In the genomic region with DNA sequence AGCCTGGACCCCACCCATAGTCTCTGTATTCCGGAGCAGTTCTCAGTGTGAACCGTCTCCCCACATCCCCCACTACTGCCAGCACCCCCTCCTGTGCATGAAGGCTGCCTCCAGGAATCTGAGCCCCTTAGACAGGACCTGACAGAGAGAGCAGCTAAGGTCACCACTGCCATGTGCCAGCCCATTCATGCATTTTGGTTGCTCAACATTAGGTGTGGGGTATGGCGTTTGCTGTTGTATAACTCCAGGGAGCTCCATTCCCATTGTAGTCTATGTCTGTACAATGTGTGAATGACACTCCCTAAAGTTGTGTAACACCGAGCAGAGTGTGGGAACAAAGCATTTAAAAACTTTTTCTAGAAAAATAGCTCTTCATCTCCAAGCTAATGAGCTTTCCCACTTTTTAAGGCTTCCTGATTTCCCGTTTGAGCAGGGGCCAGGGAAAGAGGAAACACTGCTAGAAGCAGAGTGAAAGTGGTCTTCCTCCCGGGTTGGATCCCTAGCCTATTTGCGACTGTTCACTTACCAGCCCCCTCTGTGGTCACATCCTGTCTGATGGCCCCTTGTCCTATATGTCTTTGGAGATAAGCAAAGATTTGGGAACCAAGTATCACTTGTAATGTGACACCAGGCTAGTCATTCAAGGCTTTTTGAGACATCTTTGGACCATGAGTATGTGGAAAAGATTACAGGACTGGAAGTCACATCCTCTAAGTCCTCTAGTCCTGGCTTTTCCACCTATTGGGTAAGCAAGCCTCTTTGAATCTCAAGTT, we compare ENCODE assay signal across 1 cellular context.
TF ChIP-seq lines count a peak whose summit lies in the region.

No MANE protein-coding gene starts in this region.

TF ChIP-seq in endothelial cell of umbilical vein, 7 proteins besides CTCF, POLR2A, EP300 and RAD21:
- TF ChIP-seq, protein P1, sequence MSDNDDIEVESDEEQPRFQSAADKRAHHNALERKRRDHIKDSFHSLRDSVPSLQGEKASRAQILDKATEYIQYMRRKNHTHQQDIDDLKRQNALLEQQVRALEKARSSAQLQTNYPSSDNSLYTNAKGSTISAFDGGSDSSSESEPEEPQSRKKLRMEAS (IDR thresholded peaks at IDR 0.05; ENCODE audit: insufficient read depth, insufficient read length), result no peak
- TF ChIP-seq EZH2 (IDR thresholded peaks at IDR 0.05; ENCODE audit: borderline replicate concordance, low read depth, low read length, severe bottlenecking) (no peak), JUN (IDR thresholded peaks at IDR 0.05; ENCODE audit: borderline replicate concordance, insufficient read depth, insufficient read length, low read depth) (no peak), POLR2AphosphoS5 (IDR thresholded peaks at IDR 0.05; ENCODE audit: insufficient read depth, low read depth, low read length) (no peak), MYC (IDR thresholded peaks at IDR 0.05; ENCODE audit: low read depth, low read length) (no peak), GATA2 (IDR thresholded peaks at IDR 0.05; ENCODE audit: insufficient read depth, insufficient read length, low read depth, low read length) (no peak), FOS (IDR thresholded peaks at IDR 0.05; ENCODE audit: borderline replicate concordance, insufficient read depth, low read length) (no peak)
TF ChIP-seq in endothelial cell of umbilical vein: peak in this region for 0.
